ENCODE assay signal across 16 cellular contexts in the genomic region with DNA sequence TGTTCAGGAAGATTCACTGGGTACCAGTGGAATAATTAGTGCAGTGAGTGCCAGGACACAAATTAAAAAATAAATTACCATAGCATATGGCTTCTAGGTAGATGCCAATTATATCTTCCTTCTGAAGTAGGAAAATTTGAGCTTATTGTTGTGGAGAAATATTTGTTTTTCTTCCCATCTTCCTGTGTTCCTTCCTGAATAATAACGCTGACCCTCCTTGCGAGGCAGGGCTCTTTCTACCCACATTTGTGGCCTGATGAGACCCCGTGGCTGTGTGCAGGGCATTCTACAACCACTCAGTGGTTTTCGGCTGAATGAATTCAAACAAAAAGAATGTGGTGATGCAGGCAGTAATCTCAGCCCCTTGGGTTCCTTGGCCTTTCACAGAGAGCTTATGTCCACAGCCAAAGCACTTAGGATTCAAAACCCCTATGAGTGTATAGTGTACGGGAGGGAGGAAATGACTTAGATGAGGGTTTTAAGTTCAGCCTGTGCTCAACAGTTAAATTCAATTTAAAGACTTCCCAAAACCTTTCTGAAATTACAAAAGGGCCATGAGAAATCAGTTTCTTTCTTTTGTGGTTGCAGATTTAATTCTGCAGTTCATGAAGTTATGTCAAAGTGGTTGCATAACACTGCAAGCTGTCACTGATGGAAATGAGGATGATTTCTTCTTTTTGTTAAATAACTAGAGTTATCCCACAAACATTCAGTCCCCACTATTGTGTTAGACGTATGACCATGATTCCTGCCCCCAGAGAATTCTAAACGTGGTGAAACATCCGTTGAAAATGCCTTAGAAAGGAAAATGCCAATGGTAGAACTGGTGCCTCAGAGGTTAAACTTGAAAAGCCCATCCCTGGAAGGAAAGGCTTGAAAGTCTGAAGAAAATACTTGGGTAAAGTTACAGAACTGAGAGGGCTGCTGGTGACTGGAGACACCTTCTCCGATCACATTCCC.
DNase-seq lines count a peak whose midpoint lies in the region; ATAC-seq and TF ChIP-seq lines count a peak whose summit lies in the region.
"Had no signal": no experiment of that assay in that cellular context is flagged by ENCODE, and none has a peak within 500 bp of the region (broad histone marks: within the 10 kb centered on the region; RNA-seq: fewer than 3 reads in every experiment).

No MANE protein-coding gene starts in this region.

- H3K4me3 ChIP-seq in SJCRH30 (no peak overlapping the region), fibroblast of the aortic adventitia (ENCODE audit: low read depth, low read length) (no peak overlapping the region), stomach (no peak overlapping the region), prostate gland (no peak overlapping the region)
- H3K4me3 ChIP-seq: sigmoid colon had no signal

- no peaks in the 10 kb centered on the region for H3K36me3 Mint-ChIP-seq in naive thymus-derived CD8-positive, alpha-beta T cell
- H3K36me3 Mint-ChIP-seq: naive thymus-derived CD4-positive, alpha-beta T cell had no signal

- no peak for ATAC-seq in naive thymus-derived CD8-positive, alpha-beta T cell
- ATAC-seq: left colon; naive thymus-derived CD4-positive, alpha-beta T cell had no signal

- WGBS in stomach, 5 donors, result 65 to 78% (median 76%) methylated on average over 9 of the region's 9 CpGs
- 82% methylated on average over 9 of the region's 9 CpGs for WGBS in prostate gland

- intact Hi-C loops in stomach (cut with DNase I; ENCODE audit: low total_unique reads) (no loop called here), prostate gland (cut with DNase I) (no loop called here)

- POLR2A ChIA-PET in naive thymus-derived CD8-positive, alpha-beta T cell (lab: Charles Lee), result no interaction called here

- H3K4me1 Mint-ChIP-seq in naive thymus-derived CD8-positive, alpha-beta T cell, result no peaks in the 10 kb centered on the region
- H3K4me1 Mint-ChIP-seq: naive thymus-derived CD4-positive, alpha-beta T cell had no signal

- no peak overlapping the region for H3K27ac Mint-ChIP-seq in naive thymus-derived CD8-positive, alpha-beta T cell
- H3K27ac Mint-ChIP-seq: naive thymus-derived CD4-positive, alpha-beta T cell had no signal

- H3K27ac ChIP-seq in SJCRH30, result no peak overlapping the region
- no peak overlapping the region for H3K27ac ChIP-seq in stomach
- H3K27ac ChIP-seq in prostate gland, result no peak overlapping the region
- H3K27ac ChIP-seq: sigmoid colon had no signal

- DNase-seq in NCI-H1417 (lab: John Stamatoyannopoulos, UW) (peak in 2 of 3 experiments; percentile 13 to 94), NCI-H1417 treated with DMSO at 0.1 percent for 48 hours (lab: John Stamatoyannopoulos, UW) (no peak), SJCRH30 (peak; percentile 19 to 47), fibroblast of the aortic adventitia (ENCODE audit: low read depth) (peak; percentile 30), stromal cell of bone marrow (ENCODE audit: low read depth) (peak; percentile 95), stomach (no peak), prostate gland (ENCODE audit: low spot score) (no peak)
- no peak for DNase-seq in naive thymus-derived CD8-positive, alpha-beta T cell
- DNase-seq: 8988T; activated CD4-positive, alpha-beta T cell treated with anti-CD3 and anti-CD28 coated beads, Interleukin-2, amount 50 U/mL, for 48 hours; activated effector memory CD4-positive, alpha-beta T cell treated with anti-CD3 and anti-CD28 coated beads, Interleukin-2, amount 50 U/mL, for 16 hours; left colon; naive thymus-derived CD4-positive, alpha-beta T cell; NCI-H526 treated with DMSO at 0.1 percent for 48 hours; sigmoid colon; T-helper 9 cell had no signal

- H3K27me3 Mint-ChIP-seq in naive thymus-derived CD8-positive, alpha-beta T cell, result no peaks in the 10 kb centered on the region
- H3K27me3 Mint-ChIP-seq: naive thymus-derived CD4-positive, alpha-beta T cell had no signal

- peaks cover 0 to 14% (median 4%) of the 10 kb centered on the region in 9 donors for H3K9me3 Mint-ChIP-seq in naive thymus-derived CD8-positive, alpha-beta T cell

- H3K36me3 ChIP-seq in SJCRH30, result no peaks in the 10 kb centered on the region
- H3K36me3 ChIP-seq in stomach, result no peaks in the 10 kb centered on the region
- no peaks in the 10 kb centered on the region for H3K36me3 ChIP-seq in prostate gland
- H3K36me3 ChIP-seq: sigmoid colon had no signal

- peaks cover 3% of the 10 kb centered on the region; the same call in 1 of the 2 replicates for H3K4me1 ChIP-seq in SJCRH30
- no peaks in the 10 kb centered on the region for H3K4me1 ChIP-seq in stomach
- no peaks in the 10 kb centered on the region for H3K4me1 ChIP-seq in prostate gland (replicated peaks)
- H3K4me1 ChIP-seq: sigmoid colon had no signal

- no peak overlapping the region for H3K4me3 Mint-ChIP-seq in naive thymus-derived CD8-positive, alpha-beta T cell
- H3K4me3 Mint-ChIP-seq: naive thymus-derived CD4-positive, alpha-beta T cell had no signal

- no peak for TF ChIP-seq EP300 in stomach (IDR thresholded peaks at IDR 0.05)

- TF ChIP-seq CTCF in fibroblast of the aortic adventitia (IDR thresholded peaks at IDR 0.05; ENCODE audit: insufficient read depth, low read length), result no peak
- no peak for TF ChIP-seq CTCF in stomach (IDR thresholded peaks at IDR 0.05)
- TF ChIP-seq CTCF in prostate gland (IDR thresholded peaks at IDR 0.05), result no peak

- TF ChIP-seq POLR2A in stomach (IDR thresholded peaks at IDR 0.05), result no peak
- no peak for TF ChIP-seq POLR2A in prostate gland (IDR thresholded peaks at IDR 0.05)

- no peaks in the 10 kb centered on the region for H3K27me3 ChIP-seq in SJCRH30
- no peaks in the 10 kb centered on the region for H3K27me3 ChIP-seq in stomach
- no peaks in the 10 kb centered on the region for H3K27me3 ChIP-seq in prostate gland (replicated peaks; ENCODE audit: insufficient read depth)
- H3K27me3 ChIP-seq: sigmoid colon had no signal

- H3K9me3 ChIP-seq in SJCRH30 (replicated peaks) (no peaks in the 10 kb centered on the region), stomach (no peaks in the 10 kb centered on the region), prostate gland (no peaks in the 10 kb centered on the region)
- H3K9me3 ChIP-seq: sigmoid colon had no signal

Comparison
In these comparisons a context has a peak if more than half of its experiments do, and no peak if none do; other contexts are left out.
1. DNase-seq: peak in NCI-H1417 (2 of 3), SJCRH30 (2 of 2), fibroblast of the aortic adventitia (single experiment) and stromal cell of bone marrow (single experiment); none in NCI-H1417 treated with DMSO at 0.1 percent for 48 hours (single experiment), stomach (single experiment), prostate gland (single experiment) and naive thymus-derived CD8-positive, alpha-beta T cell (0 of 10).